In the genomic region with DNA sequence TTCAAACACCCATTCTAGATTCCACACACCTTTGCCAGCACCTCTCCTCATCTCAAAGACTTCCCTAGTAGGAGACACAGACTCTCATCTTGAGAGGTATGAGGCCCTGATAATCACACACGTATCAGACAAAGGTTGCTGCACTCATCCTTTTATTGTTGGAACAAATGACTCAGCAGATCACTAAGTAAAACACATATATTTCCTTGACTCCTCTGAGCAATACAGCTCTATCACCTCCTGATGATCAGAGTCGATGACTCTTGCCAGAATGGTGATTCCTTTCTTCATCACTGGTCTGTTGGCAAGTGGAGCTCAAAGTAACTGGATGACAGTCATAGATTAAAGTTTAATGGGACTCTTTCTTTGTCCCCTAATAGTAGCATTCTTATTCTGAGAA, we compare ENCODE assay signal across 28 cellular contexts.
DNase-seq lines count a peak whose midpoint lies in the region; ATAC-seq and TF ChIP-seq lines count a peak whose summit lies in the region.
"Had no signal": no experiment of that assay in that cellular context is flagged by ENCODE, and none has a peak within 500 bp of the region (broad histone marks: within the 10 kb centered on the region; RNA-seq: fewer than 3 reads in every experiment).

No MANE protein-coding gene starts in this region.

- DNase-seq in DMS53 (lab: John Stamatoyannopoulos, UW) (peak; percentile 10), DMS53 treated with DMSO at 0.1 percent for 48 hours (lab: John Stamatoyannopoulos, UW; ENCODE audit: unreplicated experiment) (no peak), adipocyte (ENCODE audit: low read depth) (peak; percentile 1), epithelial cell of proximal tubule (ENCODE audit: low read depth) (peak; percentile 26), stromal cell of bone marrow (ENCODE audit: low read depth) (peak; percentile 24), NCI-H2196 (lab: John Stamatoyannopoulos, UW; ENCODE audit: unreplicated experiment) (no peak), activated gamma-delta T cell treated with Interleukin-2 at 50 U/mL for 16 hours (no peak)
- DNase-seq: activated CD4-positive, alpha-beta T cell treated with anti-CD3 and anti-CD28 coated beads, Interleukin-2, amount 10 ng/mL, durations not matched to agents 24 days and 14 days; activated T-cell treated with anti-CD3 and anti-CD28 coated beads, Interleukin-2, amount 50 U/mL, for 4 hours; adrenal gland; CD4-positive, CD25-positive, alpha-beta regulatory T cell; endodermal cell; lower lobe of right lung; mucosa of descending colon; NCI-H1092 treated with DMSO at 0.1 percent for 48 hours; NCI-H187 treated with DMSO at 0.1 percent for 48 hours; NCI-H2227 treated with DMSO at 0.1 percent for 48 hours; NCI-H748 treated with DMSO at 0.1 percent for 48 hours; SK-N-SH; stimulated activated CD4-positive, alpha-beta T cell treated with anti-CD3 and anti-CD28 coated beads, Interleukin-1b, Interleukin-23, amount 100 ng/mL, for 48 hours; stimulated activated CD8-positive, alpha-beta memory T cell treated with anti-CD3 and anti-CD28 coated beads, Interleukin-4, amount 100 ng/mL, for 48 hours; stimulated activated naive CD8-positive, alpha-beta T cell treated with anti-CD3 and anti-CD28 coated beads, Interleukin-15, amount 100 ng/mL, for 72 hours; T-helper 2 cell; thyroid gland had no signal

- H3K4me1 ChIP-seq in adipocyte (ENCODE audit: control insufficient read depth, insufficient read depth, low read length): no peaks in the 10 kb centered on the region
- H3K4me1 ChIP-seq: adrenal gland, lower lobe of right lung, vagina had no signal

- H3K4me3 ChIP-seq in adipocyte (ENCODE audit: low read length) (no peak overlapping the region), epithelial cell of proximal tubule (ENCODE audit: low read depth, low read length) (no peak overlapping the region)
- H3K4me3 ChIP-seq: adrenal gland, lower lobe of right lung, mucosa of descending colon, smooth muscle cell, thyroid gland, vagina had no signal

- no peaks in the 10 kb centered on the region for H3K9me3 ChIP-seq in adipocyte (ENCODE audit: control insufficient read depth, low read length)
- H3K9me3 ChIP-seq: adrenal gland, lower lobe of right lung, mucosa of descending colon, SK-N-SH, thyroid gland, vagina had no signal

- no peak for TF ChIP-seq CTCF in epithelial cell of proximal tubule (conservative IDR thresholded peaks at IDR 0.05; ENCODE audit: low read depth, low read length)

- H3K27me3 ChIP-seq in adipocyte (replicated peaks; ENCODE audit: control insufficient read depth, insufficient read depth, low read length): no peaks in the 10 kb centered on the region
- H3K27me3 ChIP-seq: adrenal gland, thyroid gland, vagina had no signal

- no peaks in the 10 kb centered on the region for H3K36me3 ChIP-seq in adipocyte (ENCODE audit: control insufficient read depth, insufficient read depth, low read length, severe bottlenecking)
- H3K36me3 ChIP-seq: adrenal gland, lower lobe of right lung, thyroid gland, vagina had no signal

- ATAC-seq in GM18867 (IDR thresholded peaks at IDR 0.05; ENCODE audit: unreplicated experiment): no peak
- ATAC-seq: activated T-cell treated with anti-CD3 and anti-CD28 coated beads, Interleukin-2, amount 50 U/mL, for 4 hours; lower lobe of right lung; mucosa of descending colon; natural killer cell treated with Interleukin-12 subunit alpha and Interleukin-12 subunit beta and Interleukin-15 and Interleukin-18, amount 100 ng/mL, for 72 hours; stimulated activated naive CD8-positive, alpha-beta T cell treated with anti-CD3 and anti-CD28 coated beads, Interleukin-15, amount 100 ng/mL, for 72 hours had no signal

- H3K9ac ChIP-seq in adipocyte (ENCODE audit: low read length): no peak overlapping the region
- H3K9ac ChIP-seq: SK-N-SH had no signal

Comparison
In these comparisons a context has a peak if more than half of its experiments do, and no peak if none do; other contexts are left out.
1. DNase-seq: peak in DMS53 (single experiment), adipocyte (single experiment), epithelial cell of proximal tubule (single experiment) and stromal cell of bone marrow (single experiment); none in DMS53 treated with DMSO at 0.1 percent for 48 hours (single experiment), NCI-H2196 (single experiment) and activated gamma-delta T cell treated with Interleukin-2 at 50 U/mL for 16 hours (single experiment).